ENCODE assay signal across 27 cellular contexts in genomic region chr14:34482463-34482862, GRCh38.
"Had no signal": no experiment of that assay in that cellular context is flagged by ENCODE, and none has a peak within 500 bp of the region (broad histone marks: within the 10 kb centered on the region; RNA-seq: fewer than 3 reads in every experiment).

No MANE protein-coding gene starts in this region.

- H3K36me3 ChIP-seq: colonic mucosa, esophagus squamous epithelium, gastrocnemius medialis, heart right ventricle, left lung, lower lobe of right lung had no signal

- H3K9me3 Mint-ChIP-seq: dendritic cell treated with granulocyte-macrophage colony-stimulating factor and Interleukin-4, amounts not matched to agents 40 ng/mL and 50 ng/mL, for 4 days; effector memory CD8-positive, alpha-beta T cell; endodermal cell had no signal

- H3K4me1 ChIP-seq: colonic mucosa, esophagus squamous epithelium, gastrocnemius medialis, heart right ventricle, left lung, lower lobe of right lung had no signal

- H3K27ac ChIP-seq: colonic mucosa, epithelial cell of prostate, esophagus squamous epithelium, gastrocnemius medialis, heart right ventricle, left lung, lower lobe of right lung had no signal

- DNase-seq: cerebellar nuclear complex; colonic mucosa; cortex of kidney; effector CD8-positive, alpha-beta T cell; effector memory CD8-positive, alpha-beta T cell; endodermal cell; erythroblast; esophagus squamous epithelium; foreskin fibroblast; foreskin melanocyte; gastrocnemius medialis; glutamatergic neuron; head of caudate nucleus; heart right ventricle; hippocampal formation; left cardiac atrium; left ventricle myocardium superior; lower lobe of right lung; mesenchymal stem cell; midbrain had no signal

- H3K9me3 ChIP-seq: colonic mucosa, esophagus squamous epithelium, gastrocnemius medialis, heart right ventricle, left lung, lower lobe of right lung had no signal

- FAIRE-seq: endometrium, islet of Langerhans, keratinocyte had no signal

- ATAC-seq: effector memory CD8-positive, alpha-beta T cell; esophagus mucosa; gastrocnemius medialis; heart right ventricle; left cardiac atrium; left lung; left ventricle myocardium superior; lower lobe of right lung had no signal

- H3K27me3 ChIP-seq: colonic mucosa, esophagus squamous epithelium, gastrocnemius medialis, heart right ventricle, left lung had no signal

- H3K4me3 ChIP-seq: colonic mucosa, esophagus squamous epithelium, gastrocnemius medialis, heart right ventricle, left lung, lower lobe of right lung had no signal

- H3K4me3 Mint-ChIP-seq: dendritic cell treated with granulocyte-macrophage colony-stimulating factor and Interleukin-4, amounts not matched to agents 40 ng/mL and 50 ng/mL, for 4 days; effector memory CD8-positive, alpha-beta T cell; endodermal cell had no signal

- H3K27ac Mint-ChIP-seq: dendritic cell treated with granulocyte-macrophage colony-stimulating factor and Interleukin-4, amounts not matched to agents 40 ng/mL and 50 ng/mL, for 4 days; effector memory CD8-positive, alpha-beta T cell; endodermal cell had no signal

- H3K27me3 Mint-ChIP-seq: dendritic cell treated with granulocyte-macrophage colony-stimulating factor and Interleukin-4, amounts not matched to agents 40 ng/mL and 50 ng/mL, for 4 days; effector memory CD8-positive, alpha-beta T cell had no signal
